Comparison of ENCODE assay signal across 26 cellular contexts in the genomic region with DNA sequence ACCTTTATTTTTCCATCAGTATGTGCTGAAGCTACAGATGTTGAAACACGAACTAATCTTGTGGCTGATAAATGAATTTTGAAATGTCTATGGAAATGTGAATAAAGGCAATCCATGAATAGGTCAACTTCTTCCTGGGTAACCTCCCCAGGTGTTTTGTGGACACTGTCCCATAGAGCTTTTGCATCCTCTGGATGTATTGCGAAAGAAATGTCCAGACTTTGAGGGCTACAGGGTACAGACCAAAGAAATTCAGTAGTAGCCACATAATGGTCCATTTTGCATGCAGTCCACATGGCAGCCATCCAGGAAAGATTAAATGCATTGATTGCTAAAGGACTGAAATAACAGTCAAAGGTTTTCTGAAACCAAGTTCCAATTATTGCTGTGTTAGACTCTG.
"Had no signal": no experiment of that assay in that cellular context is flagged by ENCODE, and none has a peak within 500 bp of the region (broad histone marks: within the 10 kb centered on the region; RNA-seq: fewer than 3 reads in every experiment).

No MANE protein-coding gene starts in this region.

- H3K4me3 ChIP-seq: gastrocnemius medialis, left lung, mucosa of descending colon, pancreas, smooth muscle cell, thoracic aorta, tibial nerve, upper lobe of left lung, uterus had no signal

- H3K9me3 Mint-ChIP-seq: effector memory CD8-positive, alpha-beta T cell; mesothelial cell of epicardium; naive B cell; natural killer cell treated with Interleukin-12 subunit alpha and Interleukin-12 subunit beta and Interleukin-15 and Interleukin-18, amount 100 ng/mL, for 72 hours; neural crest cell; stimulated activated memory B cell treated with anti-CD40 and anti-IgM and Interleukin-4, amounts not matched to agents 10 μg/mL and 1 μg/mL and 100 μg/mL, for 72 hours; stimulated activated naive CD8-positive, alpha-beta T cell treated with anti-CD3 and anti-CD28 coated beads, Interleukin-15, Interleukin-2, amounts not matched to agents 100 ng/mL and 50 ng/mL, for 24 hours had no signal

- H3K4me1 Mint-ChIP-seq: mesothelial cell of epicardium; naive B cell; neural crest cell; stimulated activated memory B cell treated with anti-CD40 and anti-IgM and Interleukin-4, amounts not matched to agents 10 μg/mL and 1 μg/mL and 100 μg/mL, for 72 hours had no signal

- H3K27me3 Mint-ChIP-seq: effector memory CD8-positive, alpha-beta T cell; naive B cell; natural killer cell treated with Interleukin-12 subunit alpha and Interleukin-12 subunit beta and Interleukin-15 and Interleukin-18, amount 100 ng/mL, for 72 hours; stimulated activated memory B cell treated with anti-CD40 and anti-IgM and Interleukin-4, amounts not matched to agents 10 μg/mL and 1 μg/mL and 100 μg/mL, for 72 hours; stimulated activated naive CD8-positive, alpha-beta T cell treated with anti-CD3 and anti-CD28 coated beads, Interleukin-15, Interleukin-2, amounts not matched to agents 100 ng/mL and 50 ng/mL, for 24 hours had no signal

- H3K27me3 ChIP-seq: gastrocnemius medialis, left lung, neutrophil, pancreas, tibial nerve, upper lobe of left lung, uterus had no signal

- H3K36me3 ChIP-seq: pancreas, thoracic aorta, uterus had no signal

- DNase-seq: cortex of kidney; effector memory CD8-positive, alpha-beta T cell; foreskin fibroblast; gastrocnemius medialis; head of caudate nucleus; left cardiac atrium; left lung; mesenchymal stem cell; mucosa of descending colon; naive B cell; pancreas; stimulated activated CD4-positive, alpha-beta T cell treated with anti-CD3 and anti-CD28 coated beads, Interleukin-4, amount 100 ng/mL, for 4 hours; upper lobe of left lung; uterus had no signal

- H3K9me3 ChIP-seq: gastrocnemius medialis, left lung, mucosa of descending colon, neutrophil, pancreas, thoracic aorta, tibial nerve, upper lobe of left lung, uterus had no signal

- ATAC-seq: effector memory CD8-positive, alpha-beta T cell; esophagus mucosa; gastrocnemius medialis; left cardiac atrium; left lung; mucosa of descending colon; natural killer cell treated with Interleukin-12 subunit alpha and Interleukin-12 subunit beta and Interleukin-15 and Interleukin-18, amount 100 ng/mL, for 72 hours; pancreas; sciatic nerve; stimulated activated memory B cell treated with anti-CD40 and anti-IgM and Interleukin-4, amounts not matched to agents 10 μg/mL and 1 μg/mL and 100 μg/mL, for 72 hours had no signal

- H3K27ac ChIP-seq: gastrocnemius medialis, left lung, neutrophil, pancreas, thoracic aorta, tibial nerve, upper lobe of left lung, uterus had no signal

- FAIRE-seq: endometrium, pancreas had no signal

- H3K27ac Mint-ChIP-seq: effector memory CD8-positive, alpha-beta T cell; mesothelial cell of epicardium; naive B cell; natural killer cell treated with Interleukin-12 subunit alpha and Interleukin-12 subunit beta and Interleukin-15 and Interleukin-18, amount 100 ng/mL, for 72 hours; stimulated activated memory B cell treated with anti-CD40 and anti-IgM and Interleukin-4, amounts not matched to agents 10 μg/mL and 1 μg/mL and 100 μg/mL, for 72 hours; stimulated activated naive CD8-positive, alpha-beta T cell treated with anti-CD3 and anti-CD28 coated beads, Interleukin-15, Interleukin-2, amounts not matched to agents 100 ng/mL and 50 ng/mL, for 24 hours had no signal

- H3K4me1 ChIP-seq: gastrocnemius medialis, left lung, pancreas, tibial nerve, upper lobe of left lung, uterus had no signal

- H3K4me2 ChIP-seq: smooth muscle cell had no signal

- H3K4me3 Mint-ChIP-seq: effector memory CD8-positive, alpha-beta T cell; mesothelial cell of epicardium; naive B cell; natural killer cell treated with Interleukin-12 subunit alpha and Interleukin-12 subunit beta and Interleukin-15 and Interleukin-18, amount 100 ng/mL, for 72 hours; neural crest cell; stimulated activated memory B cell treated with anti-CD40 and anti-IgM and Interleukin-4, amounts not matched to agents 10 μg/mL and 1 μg/mL and 100 μg/mL, for 72 hours; stimulated activated naive CD8-positive, alpha-beta T cell treated with anti-CD3 and anti-CD28 coated beads, Interleukin-15, Interleukin-2, amounts not matched to agents 100 ng/mL and 50 ng/mL, for 24 hours had no signal
